ENCODE assay signal across 8 cellular contexts in the genomic region with DNA sequence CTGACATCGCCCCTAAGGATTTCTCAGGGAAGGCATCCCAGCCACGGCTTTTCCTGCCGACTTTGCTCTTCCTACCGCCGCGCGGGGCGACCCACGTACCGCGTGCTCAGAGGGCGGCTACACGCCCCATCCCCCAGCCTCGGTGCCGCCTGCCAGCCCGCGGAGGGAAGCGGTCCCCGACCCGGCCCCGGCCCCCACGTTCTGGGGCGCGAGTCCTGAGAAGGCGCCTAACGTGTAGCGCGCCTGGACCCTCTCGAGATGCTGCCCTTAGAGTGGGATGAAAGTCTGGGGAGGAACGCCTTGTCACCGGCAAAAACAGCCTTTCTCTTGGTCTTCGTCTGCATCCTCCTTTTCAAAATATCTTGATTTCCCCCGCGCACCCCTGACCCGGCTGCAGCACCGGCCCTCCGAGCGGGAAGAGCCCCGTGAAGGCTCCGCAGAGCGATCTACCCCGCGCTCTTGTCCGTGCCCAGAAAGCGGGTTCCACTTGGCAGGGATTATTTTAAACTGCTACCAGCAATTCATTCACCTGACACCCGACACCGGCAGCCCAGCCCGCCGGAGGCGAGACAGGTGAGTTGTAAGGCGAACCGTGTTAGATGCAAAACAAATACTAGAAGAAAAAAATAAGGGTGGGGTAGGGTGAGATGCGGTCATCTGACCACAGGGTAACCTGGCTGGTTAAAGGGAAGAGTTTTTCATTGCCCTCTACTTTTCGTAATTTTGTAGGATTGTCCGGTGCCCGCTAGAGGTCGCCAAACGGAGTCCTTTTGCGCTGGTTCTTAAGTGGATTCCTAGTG. TPM values are rescaled to one million over a fixed set of nuclear protein-coding genes. Genes with fewer than 3 reads are reported as not detected.
DNase-seq lines count a peak whose midpoint lies in the region; ATAC-seq, FAIRE-seq and TF ChIP-seq lines count a peak whose summit lies in the region.

No MANE protein-coding gene starts in this region.

- peaks cover 38% of the 10 kb centered on the region for H3K27me3 ChIP-seq in neural progenitor cell

- DNase-seq in DMS153 treated with DMSO at 0.1 percent for 48 hours (lab: John Stamatoyannopoulos, UW; ENCODE audit: unreplicated experiment) (peak; percentile 95), Kasumi-1 (lab: John Stamatoyannopoulos, UW) (peak; percentile 70 to 85), RCC 7860 (ENCODE audit: low spot score) (peak; percentile 63), fibroblast of the conjunctiva (ENCODE audit: low read depth) (peak; percentile 75), neural progenitor cell (ENCODE audit: low spot score) (peak; percentile 85)
- DNase-seq in activated T-helper 1 cell treated with anti-CD3 and anti-CD28 coated beads, Interleukin-2, amount 50 U/mL, for 16 hours (ENCODE audit: low read depth in 1 of 2, low spot score in 1 of 2): peak; percentile 47 to 55
- peak; percentile 69 to 79 for DNase-seq in stimulated activated naive CD8-positive, alpha-beta T cell treated with anti-CD3 and anti-CD28 coated beads, Interleukin-15, amount 100 ng/mL, for 72 hours

- peak; percentile 52 for ATAC-seq in GM21737 (IDR thresholded peaks at IDR 0.05; ENCODE audit: unreplicated experiment)
- ATAC-seq in stimulated activated naive CD8-positive, alpha-beta T cell treated with anti-CD3 and anti-CD28 coated beads, Interleukin-15, amount 100 ng/mL, for 72 hours: peak; percentile 67

- no peaks in the 10 kb centered on the region for H3K36me3 Mint-ChIP-seq in neural progenitor cell

- H3K4me2 ChIP-seq in neural progenitor cell: peak overlapping the region; percentile 97

- no peaks in the 10 kb centered on the region for H3K9me3 ChIP-seq in neural progenitor cell (ENCODE audit: low read depth)

- H2AFZ ChIP-seq in neural progenitor cell (replicated peaks): peak overlapping the region; percentile 97

- peak; percentile 95 for TF ChIP-seq CTCF in neural progenitor cell (IDR thresholded peaks at IDR 0.05)

- no peak overlapping the region for H3K27ac ChIP-seq in neural progenitor cell

- peak overlapping the region; percentile 93 for H3K4me3 Mint-ChIP-seq in neural progenitor cell
- peak overlapping the region; percentile 91 to 93 for H3K4me3 Mint-ChIP-seq in stimulated activated naive CD8-positive, alpha-beta T cell treated with anti-CD3 and anti-CD28 coated beads, Interleukin-15, amount 100 ng/mL, for 72 hours

- peaks cover 22% of the 10 kb centered on the region for H3K27me3 Mint-ChIP-seq in neural progenitor cell (ENCODE audit: insufficient read depth, low read depth)
- peaks cover 12% of the 10 kb centered on the region for H3K27me3 Mint-ChIP-seq in stimulated activated naive CD8-positive, alpha-beta T cell treated with anti-CD3 and anti-CD28 coated beads, Interleukin-15, amount 100 ng/mL, for 72 hours

- peaks cover 36% of the 10 kb centered on the region for H3K79me2 ChIP-seq in neural progenitor cell (ENCODE audit: low read depth)

- H3K4me1 ChIP-seq in neural progenitor cell: peaks cover 34% of the 10 kb centered on the region

- no peak overlapping the region for H3K9ac ChIP-seq in neural progenitor cell

- FAIRE-seq in RCC 7860 (lab: Jason Lieb, UNC): peak; percentile 73

- peak overlapping the region; percentile 70 for H3K4me3 ChIP-seq in neural progenitor cell

- no peaks in the 10 kb centered on the region for H3K9me3 Mint-ChIP-seq in neural progenitor cell
- H3K9me3 Mint-ChIP-seq in stimulated activated naive CD8-positive, alpha-beta T cell treated with anti-CD3 and anti-CD28 coated beads, Interleukin-15, amount 100 ng/mL, for 72 hours: no peaks in the 10 kb centered on the region

- no peaks in the 10 kb centered on the region for H3K36me3 ChIP-seq in neural progenitor cell

- no peaks in the 10 kb centered on the region for H4K20me1 ChIP-seq in neural progenitor cell (ENCODE audit: low read depth)

- peaks cover 28% of the 10 kb centered on the region for H3F3A ChIP-seq in neural progenitor cell (ENCODE audit: low read depth)

- H3K4me1 Mint-ChIP-seq in neural progenitor cell: peaks cover 10% of the 10 kb centered on the region
- peaks cover 15% of the 10 kb centered on the region for H3K4me1 Mint-ChIP-seq in stimulated activated naive CD8-positive, alpha-beta T cell treated with anti-CD3 and anti-CD28 coated beads, Interleukin-15, amount 100 ng/mL, for 72 hours

- H3K27ac Mint-ChIP-seq in neural progenitor cell: no peak overlapping the region
- H3K27ac Mint-ChIP-seq in stimulated activated naive CD8-positive, alpha-beta T cell treated with anti-CD3 and anti-CD28 coated beads, Interleukin-15, amount 100 ng/mL, for 72 hours: no peak overlapping the region

RNA-seq across cellular contexts. Expression of a gene that starts 0.9 kb away (rescaled TPM):
- total RNA-seq in neural progenitor cell (ENCODE audit: low replicate concordance): 6.8 and 7.8 TPM in 2 replicates
